In genomic region chr9:82970359-82970758, GRCh38 we compare ENCODE assay signal across 17 cellular contexts.
DNase-seq lines count a peak whose midpoint lies in the region; ATAC-seq and TF ChIP-seq lines count a peak whose summit lies in the region.
"Had no signal": no experiment of that assay in that cellular context is flagged by ENCODE, and none has a peak within 500 bp of the region (broad histone marks: within the 10 kb centered on the region; RNA-seq: fewer than 3 reads in every experiment).

No MANE protein-coding gene starts in this region.

- CTCF ChIA-PET in mammary epithelial cell (lab: Charles Lee; ENCODE audit: low non-redundant PET): no interaction called here

- intact Hi-C loops in mammary epithelial cell (cut with micrococcal nuclease): no loop called here
- intact Hi-C loops in breast epithelium (cut with DNase I; ENCODE audit: low total_unique reads): no loop called here

- dilution Hi-C loops in mammary epithelial cell (cut with HindIII; ENCODE audit: low sequenced_read_pairs): no loop called here

- no peak for TF ChIP-seq POLR2A in breast epithelium (IDR thresholded peaks at IDR 0.05)

- H3K27ac ChIP-seq in mammary epithelial cell (ENCODE audit: insufficient read depth, low read depth, low read length): no peak overlapping the region
- no peak overlapping the region for H3K27ac ChIP-seq in breast epithelium
- H3K27ac ChIP-seq: 22Rv1, BLaER1, C4-2B had no signal

- ATAC-seq in esophagus mucosa: peak; percentile 59
- ATAC-seq in HG03460 (IDR thresholded peaks at IDR 0.05; ENCODE audit: unreplicated experiment): no peak
- ATAC-seq: CD8-positive, alpha-beta T cell had no signal

- TF ChIP-seq CTCF in mammary epithelial cell (conservative IDR thresholded peaks at IDR 0.05 in 1 of 2, IDR thresholded peaks at IDR 0.05 in 1 of 2; ENCODE audit: extremely low read depth in 1 of 2, insufficient read depth in 1 of 2, low read depth in 1 of 2, low read length in 2 of 2): no peak
- TF ChIP-seq CTCF in breast epithelium (IDR thresholded peaks at IDR 0.05): no peak

- H4K20me1 ChIP-seq in mammary epithelial cell (ENCODE audit: insufficient read depth, low read length): no peaks in the 10 kb centered on the region
- H4K20me1 ChIP-seq: BLaER1 had no signal

- H3K4me3 ChIP-seq in mammary epithelial cell (replicated peaks in 1 of 3; ENCODE audit: insufficient read depth in 1 of 3, low read depth in 2 of 3, low read length in 3 of 3): no peak overlapping the region
- H3K4me3 ChIP-seq in breast epithelium: no peak overlapping the region
- H3K4me3 ChIP-seq: BLaER1 had no signal

- H3K27me3 ChIP-seq in mammary epithelial cell (ENCODE audit: insufficient read depth, low read length) (no peaks in the 10 kb centered on the region), breast epithelium (no peaks in the 10 kb centered on the region)
- H3K27me3 ChIP-seq: BLaER1 had no signal

- no peaks in the 10 kb centered on the region for H3K36me3 ChIP-seq in mammary epithelial cell (ENCODE audit: insufficient read depth, low read length)
- no peaks in the 10 kb centered on the region for H3K36me3 ChIP-seq in breast epithelium
- H3K36me3 ChIP-seq: BLaER1 had no signal

- H2AFZ ChIP-seq in mammary epithelial cell (ENCODE audit: low read depth, low read length): peak overlapping the region; percentile 61

- DNase-seq in mammary epithelial cell (no peak), breast epithelium (ENCODE audit: low spot score in 2 of 2) (no peak), renal cortical epithelial cell (ENCODE audit: low read depth) (peak; percentile 4), KBM-7 (no peak), NOMO-1 treated with DMSO at 0.1 percent for 48 hours (lab: John Stamatoyannopoulos, UW; ENCODE audit: unreplicated experiment) (no peak)
- DNase-seq: Caco-2; CD4-positive, CD25-positive, alpha-beta regulatory T cell; CD8-positive, alpha-beta T cell; DMS153; DND-41; H7; HCEC 1CT had no signal

- no peaks in the 10 kb centered on the region for H3K4me1 ChIP-seq in mammary epithelial cell (ENCODE audit: insufficient read depth, low read length)
- no peaks in the 10 kb centered on the region for H3K4me1 ChIP-seq in breast epithelium
- H3K4me1 ChIP-seq: BLaER1, Caco-2 had no signal

- no peak overlapping the region for H3K4me2 ChIP-seq in mammary epithelial cell (ENCODE audit: insufficient read depth, low read depth, low read length)
- H3K4me2 ChIP-seq: BLaER1 had no signal

- in situ Hi-C loops in mammary epithelial cell (cut with MboI; ENCODE audit: low sequenced_read_pairs in 2 of 2) (no loop called here), KBM-7 (cut with MboI; ENCODE audit: low pct_unique_long_range_greater_than_20kb, low sequenced_read_pairs) (no loop called here)

- H3K9me3 ChIP-seq in mammary epithelial cell (replicated peaks; ENCODE audit: insufficient read depth, low read length) (no peaks in the 10 kb centered on the region), breast epithelium (peaks cover 0 to 5% of the 10 kb centered on the region in 2 donors)
- H3K9me3 ChIP-seq: BLaER1, Caco-2 had no signal

- no TSS peak for BruUV-seq in mammary epithelial cell (replicated peaks; lab: Mats Ljungman, UMichigan)

- no peak overlapping the region for H3K9ac ChIP-seq in mammary epithelial cell (ENCODE audit: insufficient read depth, low read length)
- H3K9ac ChIP-seq: BLaER1 had no signal

- WGBS in mammary epithelial cell (ENCODE audit: low coverage, missing lambda C conversion rate): 50% methylated on average over 3 of the region's 3 CpGs

- no peaks in the 10 kb centered on the region for H3K79me2 ChIP-seq in mammary epithelial cell (ENCODE audit: insufficient read depth, low read length)
